Comparison of ENCODE assay signal across 10 cellular contexts in the genomic region with DNA sequence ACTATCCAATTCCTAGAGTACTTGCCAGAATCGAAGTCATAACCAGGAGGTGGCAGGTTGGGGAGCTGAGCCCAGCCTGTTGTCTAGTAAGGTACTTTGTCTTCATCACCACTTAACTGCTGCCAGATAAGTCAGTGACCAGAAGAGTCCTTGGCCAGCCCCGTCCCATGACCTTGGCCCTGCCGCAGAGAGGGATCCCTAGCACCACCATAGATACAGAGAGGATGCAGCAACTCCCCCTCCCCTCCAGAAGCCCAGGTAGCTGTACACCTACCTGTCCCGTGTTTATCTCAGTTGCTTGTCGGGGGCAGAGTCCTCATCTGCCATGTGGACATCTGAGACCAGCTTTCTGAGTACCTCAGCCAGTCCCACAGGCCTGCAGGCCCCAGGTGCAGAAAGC.
"Had no signal": no experiment of that assay in that cellular context is flagged by ENCODE, and none has a peak within 500 bp of the region (broad histone marks: within the 10 kb centered on the region; RNA-seq: fewer than 3 reads in every experiment).

No MANE protein-coding gene starts in this region.

- H3K4me1 Mint-ChIP-seq: GM23338, H9 had no signal

- H3K27ac Mint-ChIP-seq: GM23338 had no signal

- H3K4me2 ChIP-seq: GM23338 had no signal

- H3K9me3 Mint-ChIP-seq: GM23338, H9 had no signal

- H3K36me3 ChIP-seq: HAP-1 had no signal

- H3K4me3 ChIP-seq: GM23248, GM23338, HAP-1 had no signal

- H3K4me3 Mint-ChIP-seq: GM23338, H9 had no signal

- FAIRE-seq: H1, H54 had no signal

- H2AFZ ChIP-seq: GM23248, GM23338 had no signal

- H3K4me1 ChIP-seq: HAP-1 had no signal

- H3K27ac ChIP-seq: GM23248 had no signal

- H3K9me3 ChIP-seq: HAP-1 had no signal

- ATAC-seq: GM23338, HCT116 had no signal

- DNase-seq: GM23248, GOT3, H7, H9, HCEC 1CT had no signal

- H3K9ac ChIP-seq: GM23248 had no signal
